Comparison of ENCODE assay signal across 8 cellular contexts in the genomic region with DNA sequence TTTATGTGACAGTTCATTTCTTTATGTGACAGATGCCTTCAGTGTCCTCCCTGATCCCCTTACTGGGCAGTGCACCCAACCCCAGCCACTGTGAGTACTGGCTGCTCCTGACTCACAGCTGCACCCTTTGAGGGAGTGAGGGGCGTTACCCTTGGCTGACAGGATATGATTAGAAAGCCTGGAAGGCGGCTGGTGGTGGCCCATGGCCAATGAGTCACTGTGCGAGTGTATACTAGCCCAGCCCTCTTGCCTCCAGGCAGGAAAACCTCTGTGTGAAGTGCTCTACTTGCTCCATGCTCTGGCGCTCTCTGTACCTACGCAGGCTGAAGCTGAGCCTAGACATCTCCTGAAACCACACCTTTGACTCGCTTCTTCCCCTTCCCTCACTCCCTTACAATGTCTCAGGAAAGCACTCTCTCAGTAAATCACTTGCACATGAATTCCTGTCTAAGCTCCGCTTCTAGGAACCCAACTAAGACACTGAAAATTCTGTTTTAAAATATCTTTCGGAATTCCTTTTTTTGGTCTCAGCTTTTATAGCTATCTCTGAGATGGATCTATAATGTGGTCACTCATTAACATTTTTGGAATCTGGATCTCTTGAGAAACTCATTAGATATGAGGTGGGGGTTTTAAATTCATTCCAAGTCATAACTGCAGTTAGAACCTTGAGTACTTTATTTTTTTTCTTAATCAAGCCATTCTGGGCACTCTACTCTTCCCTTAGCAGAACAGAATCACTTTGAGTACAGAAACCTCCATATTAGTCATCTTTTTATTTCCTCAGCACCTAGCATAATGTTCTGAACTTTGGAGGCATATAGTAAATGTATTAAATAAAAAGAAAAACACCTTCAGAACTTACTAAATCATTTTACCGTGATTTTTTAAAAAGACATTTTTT. TPM values are rescaled to one million over a fixed set of nuclear protein-coding genes. Genes with fewer than 3 reads are reported as not detected.
DNase-seq lines count a peak whose midpoint lies in the region; ATAC-seq and TF ChIP-seq lines count a peak whose summit lies in the region.

No MANE protein-coding gene starts in this region.

- H3K27me3 ChIP-seq in RWPE2 (ENCODE audit: insufficient read depth, poor library complexity, severe bottlenecking), result no peaks in the 10 kb centered on the region

- peak overlapping the region; percentile 33 for H3K4me3 ChIP-seq in AG09309 (ENCODE audit: control insufficient read depth, low read depth, low read length)
- no peak overlapping the region for H3K4me3 ChIP-seq in RWPE2 (ENCODE audit: severe bottlenecking)

- no peak for TF ChIP-seq CTCF in AG09309 (IDR thresholded peaks at IDR 0.05; ENCODE audit: control insufficient read depth, insufficient read depth, low read depth, low read length, missing control alignments)
- TF ChIP-seq CTCF in RWPE2 (IDR thresholded peaks at IDR 0.05; ENCODE audit: poor library complexity, severe bottlenecking), result no peak
- TF ChIP-seq CTCF in GM13976 (IDR thresholded peaks at IDR 0.05; ENCODE audit: borderline replicate concordance, control extremely low read depth, extremely low read depth, insufficient read depth, missing control alignments), result no peak

- DNase-seq in AG09309 (ENCODE audit: low read depth) (peak; percentile 88), RWPE2 (ENCODE audit: low spot score) (peak; percentile 99), non-pigmented ciliary epithelial cell (ENCODE audit: low read depth) (peak; percentile 94), NOMO-1 treated with DMSO at 0.1 percent for 48 hours (lab: John Stamatoyannopoulos, UW; ENCODE audit: unreplicated experiment) (no peak), OCI-M2 (lab: John Stamatoyannopoulos, UW; ENCODE audit: unreplicated experiment) (no peak), GM13976 (ENCODE audit: low spot score) (no peak)

- H3K4me1 ChIP-seq in RWPE2 (ENCODE audit: insufficient read depth, poor library complexity, severe bottlenecking), result peaks cover 27% of the 10 kb centered on the region

- no peaks in the 10 kb centered on the region for H3K36me3 ChIP-seq in RWPE2 (ENCODE audit: low read depth)

- ATAC-seq in GM21423 (IDR thresholded peaks at IDR 0.05; ENCODE audit: unreplicated experiment), result peak; percentile 59
- ATAC-seq in RWPE2 (ENCODE audit: low read depth), result peak; percentile 99
- ATAC-seq in esophagus mucosa, result peak; percentile 100

- peak overlapping the region; percentile 98 for H3K27ac ChIP-seq in RWPE2 (ENCODE audit: poor library complexity, severe bottlenecking)

- H3K9me3 ChIP-seq in RWPE2 (ENCODE audit: severe bottlenecking), result no peaks in the 10 kb centered on the region

- in situ Hi-C loops in GM13976 (cut with MboI; ENCODE audit: low sequenced_read_pairs, unreplicated experiment), result no loop called here

RNA-seq across cellular contexts. Expression of gene STAM2, which starts 25.3 kb away (rescaled TPM):
- total RNA-seq in esophagus mucosa, result 20.5 TPM

Comparison
In these comparisons a context has a peak if more than half of its experiments do, and no peak if none do; other contexts are left out.
1. DNase-seq: peak in AG09309 (single experiment), RWPE2 (single experiment) and non-pigmented ciliary epithelial cell (single experiment); none in NOMO-1 treated with DMSO at 0.1 percent for 48 hours (single experiment), OCI-M2 (single experiment) and GM13976 (single experiment).
2. Peak in every context shown above with its lines, with median percentiles within 50 percentile points of each other: ATAC-seq.